In the genomic region with DNA sequence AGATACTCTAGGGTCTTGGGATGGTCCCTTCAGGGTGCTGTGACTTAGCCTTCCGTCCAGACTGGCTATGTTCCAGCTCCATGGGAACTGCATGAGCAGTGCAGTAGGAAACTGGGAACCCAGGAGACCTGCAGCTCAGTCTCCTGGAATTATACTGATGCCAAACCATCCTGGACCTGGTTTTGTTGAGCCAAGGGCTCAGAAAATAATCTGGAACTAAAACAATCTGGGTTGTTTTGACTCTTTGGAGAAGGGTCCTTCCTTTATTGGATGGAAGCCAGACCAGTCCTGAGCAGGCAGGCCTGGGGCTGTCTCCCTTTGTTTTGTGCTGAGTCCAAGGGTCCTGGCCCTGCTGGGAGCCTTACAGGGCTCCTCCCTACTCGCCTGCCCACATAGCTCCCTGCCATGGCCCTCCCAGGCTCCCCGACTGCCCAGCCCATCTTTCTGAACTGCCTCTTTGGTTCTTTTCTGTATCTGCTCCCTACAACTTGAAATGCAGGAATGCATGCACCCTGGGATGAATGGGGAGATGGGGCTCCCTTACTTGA, we compare ENCODE assay signal across 9 cellular contexts. TPM values are rescaled to one million over a fixed set of nuclear protein-coding genes. Genes with fewer than 3 reads are reported as not detected.
DNase-seq lines count a peak whose midpoint lies in the region; ATAC-seq and TF ChIP-seq lines count a peak whose summit lies in the region.
"Had no signal": no experiment of that assay in that cellular context is flagged by ENCODE, and none has a peak within 500 bp of the region (broad histone marks: within the 10 kb centered on the region; RNA-seq: fewer than 3 reads in every experiment).

No MANE protein-coding gene starts in this region.

- H3K4me1 Mint-ChIP-seq in WTC11 = peaks cover 34% of the 10 kb centered on the region
- peaks cover 69% of the 10 kb centered on the region for H3K4me1 Mint-ChIP-seq in stimulated activated memory B cell treated with anti-CD40 and anti-IgM and Interleukin-4, amounts not matched to agents 10 μg/mL and 1 μg/mL and 100 μg/mL, for 72 hours

- no peak overlapping the region for H3K27ac ChIP-seq in hepatocyte

- H3K4me3 ChIP-seq in hepatocyte = peak overlapping the region; percentile 53

- ATAC-seq in WTC11 (no peak), GM21717 (IDR thresholded peaks at IDR 0.05; ENCODE audit: unreplicated experiment) (no peak)
- no peak for ATAC-seq in stimulated activated memory B cell treated with anti-CD40 and anti-IgM and Interleukin-4, amounts not matched to agents 10 μg/mL and 1 μg/mL and 100 μg/mL, for 72 hours

- H3K4me2 ChIP-seq in hepatocyte = peak overlapping the region; percentile 100

- peaks cover 42% of the 10 kb centered on the region for H3K79me2 ChIP-seq in hepatocyte

- DNase-seq in NCI-H2029 (lab: John Stamatoyannopoulos, UW) (peak; percentile 15), NCI-H2029 treated with DMSO at 0.1 percent for 48 hours (lab: John Stamatoyannopoulos, UW) (no peak), WTC11 (ENCODE audit: low spot score) (no peak), hepatocyte (ENCODE audit: low spot score) (no peak), NCI-H1092 treated with DMSO at 0.1 percent for 48 hours (lab: John Stamatoyannopoulos, UW) (no peak)
- no peak for DNase-seq in stimulated activated CD4-positive, alpha-beta T cell treated with anti-CD3 and anti-CD28 coated beads, Interleukin-12 subunit alpha, Interleukin-12 subunit beta, amount 100 ng/mL, for 4 hours
- DNase-seq: stimulated activated CD8-positive, alpha-beta memory T cell treated with anti-CD3 and anti-CD28 coated beads, Interleukin-4, amount 100 ng/mL, for 48 hours had no signal

- TF ChIP-seq CTCF in WTC11 (IDR thresholded peaks at IDR 0.05) (no peak), hepatocyte (IDR thresholded peaks at IDR 0.05; ENCODE audit: poor library complexity) (no peak)

- no peaks in the 10 kb centered on the region for H3K27me3 Mint-ChIP-seq in WTC11 (ENCODE audit: low read depth)
- H3K27me3 Mint-ChIP-seq in stimulated activated memory B cell treated with anti-CD40 and anti-IgM and Interleukin-4, amounts not matched to agents 10 μg/mL and 1 μg/mL and 100 μg/mL, for 72 hours = no peaks in the 10 kb centered on the region

- H3K9me3 ChIP-seq in hepatocyte (ENCODE audit: low read depth) = no peaks in the 10 kb centered on the region

- CTCF ChIA-PET in WTC11 (lab: Charles Lee) = interaction anchor here (1.0 to 9.9 kb wide), 5 partner anchors 13 to 183 kb away, joined by 3 to 172 read pairs (median 24); partner anchors contain the start of gene ARTN

- H3K4me3 Mint-ChIP-seq in WTC11 = peak overlapping the region; percentile 83
- peak overlapping the region; percentile 93 for H3K4me3 Mint-ChIP-seq in stimulated activated memory B cell treated with anti-CD40 and anti-IgM and Interleukin-4, amounts not matched to agents 10 μg/mL and 1 μg/mL and 100 μg/mL, for 72 hours

- H3K27ac Mint-ChIP-seq in WTC11 = peak overlapping the region; percentile 32; the same call in 1 of the 2 replicates
- H3K27ac Mint-ChIP-seq in stimulated activated memory B cell treated with anti-CD40 and anti-IgM and Interleukin-4, amounts not matched to agents 10 μg/mL and 1 μg/mL and 100 μg/mL, for 72 hours = peak overlapping the region; percentile 91

- H3K36me3 ChIP-seq in hepatocyte (replicated peaks; ENCODE audit: insufficient read depth, low read depth) = no peaks in the 10 kb centered on the region

- no peaks in the 10 kb centered on the region for H3K9me3 Mint-ChIP-seq in WTC11
- H3K9me3 Mint-ChIP-seq in stimulated activated memory B cell treated with anti-CD40 and anti-IgM and Interleukin-4, amounts not matched to agents 10 μg/mL and 1 μg/mL and 100 μg/mL, for 72 hours = no peaks in the 10 kb centered on the region

- H3K36me3 Mint-ChIP-seq in WTC11 = peaks cover 5% of the 10 kb centered on the region; the same call in 1 of the 2 replicates
- peaks cover 29% of the 10 kb centered on the region for H3K36me3 Mint-ChIP-seq in stimulated activated memory B cell treated with anti-CD40 and anti-IgM and Interleukin-4, amounts not matched to agents 10 μg/mL and 1 μg/mL and 100 μg/mL, for 72 hours

- POLR2A ChIA-PET in WTC11 (lab: Charles Lee) = no interaction called here

- no peak overlapping the region for H2AFZ ChIP-seq in hepatocyte

- no peaks in the 10 kb centered on the region for H4K20me1 ChIP-seq in hepatocyte (ENCODE audit: insufficient read depth, poor library complexity, severe bottlenecking)

- H3K4me1 ChIP-seq in hepatocyte (ENCODE audit: insufficient read depth) = peaks cover 11% of the 10 kb centered on the region

- no peaks in the 10 kb centered on the region for H3K9me2 ChIP-seq in hepatocyte (replicated peaks; ENCODE audit: insufficient read depth)

- H3K27me3 ChIP-seq in hepatocyte = no peaks in the 10 kb centered on the region

- WGBS in hepatocyte (ENCODE audit: low lambda C conversion rate, missing lambda C conversion rate) = 46% methylated on average over 3 of the region's 3 CpGs

TF ChIP-seq in WTC11, 78 proteins besides CTCF, POLR2A, EP300 and RAD21:
- TF ChIP-seq, protein P1, sequence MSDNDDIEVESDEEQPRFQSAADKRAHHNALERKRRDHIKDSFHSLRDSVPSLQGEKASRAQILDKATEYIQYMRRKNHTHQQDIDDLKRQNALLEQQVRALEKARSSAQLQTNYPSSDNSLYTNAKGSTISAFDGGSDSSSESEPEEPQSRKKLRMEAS (CRISPR knock-in tag; IDR thresholded peaks at IDR 0.05) = no peak

RNA-seq across cellular contexts. Expression of gene IPO13, which starts 1.2 kb away (rescaled TPM):
- total RNA-seq in WTC11 (2021) = 17.8 to 24.2 TPM (median 19.1 TPM) in 3 replicates
- 20.6 and 21.7 TPM in 2 replicates for total RNA-seq in hepatocyte
- 25.4 and 30.7 TPM in 2 replicates for polyA plus RNA-seq in hepatocyte

RNA-seq across cellular contexts. Expression of gene ARTN, which starts 14.4 kb away (rescaled TPM):
- total RNA-seq in WTC11 (2021) (23.5 to 28.5 TPM (median 23.6 TPM) in 3 replicates), hepatocyte (0.80 TPM in 1 of 2 replicates, not detected in the other)
- polyA plus RNA-seq in hepatocyte = 2.1 and 3.2 TPM in 2 replicates

RNA-seq across cellular contexts. Expression of gene DPH2, which starts 21.8 kb away (rescaled TPM):
- 47.6 to 57.5 TPM (median 51.5 TPM) in 3 replicates for total RNA-seq in WTC11 (2021)
- total RNA-seq in hepatocyte = 18.6 and 31.5 TPM in 2 replicates
- 20.2 and 21.5 TPM in 2 replicates for polyA plus RNA-seq in hepatocyte

RNA-seq across cellular contexts. Expression of gene ATP6V0B, which starts 26.8 kb away (rescaled TPM):
- 108 to 115 TPM (median 110 TPM) in 3 replicates for total RNA-seq in WTC11 (2021)
- 195 and 216 TPM in 2 replicates for total RNA-seq in hepatocyte
- 338 and 366 TPM in 2 replicates for polyA plus RNA-seq in hepatocyte

RNA-seq across cellular contexts. Expression of gene B4GALT2, which starts 31.0 kb away (rescaled TPM):
- total RNA-seq in WTC11 (2021) (66.7 to 72.2 TPM (median 66.9 TPM) in 3 replicates), hepatocyte (45.7 and 48.2 TPM in 2 replicates)
- polyA plus RNA-seq in hepatocyte = 68.8 and 73.8 TPM in 2 replicates

Comparison
In these comparisons a context has a peak if more than half of its experiments do, and no peak if none do; other contexts are left out.
1. RNA of gene ARTN, which starts 14.4 kb away (total RNA-seq): 23.5 to 28.5 TPM in WTC11; 0.80 TPM in hepatocyte; every median in the first group is over 10 times any median in the second.